ENCODE assay signal across 1 cellular context in the genomic region with DNA sequence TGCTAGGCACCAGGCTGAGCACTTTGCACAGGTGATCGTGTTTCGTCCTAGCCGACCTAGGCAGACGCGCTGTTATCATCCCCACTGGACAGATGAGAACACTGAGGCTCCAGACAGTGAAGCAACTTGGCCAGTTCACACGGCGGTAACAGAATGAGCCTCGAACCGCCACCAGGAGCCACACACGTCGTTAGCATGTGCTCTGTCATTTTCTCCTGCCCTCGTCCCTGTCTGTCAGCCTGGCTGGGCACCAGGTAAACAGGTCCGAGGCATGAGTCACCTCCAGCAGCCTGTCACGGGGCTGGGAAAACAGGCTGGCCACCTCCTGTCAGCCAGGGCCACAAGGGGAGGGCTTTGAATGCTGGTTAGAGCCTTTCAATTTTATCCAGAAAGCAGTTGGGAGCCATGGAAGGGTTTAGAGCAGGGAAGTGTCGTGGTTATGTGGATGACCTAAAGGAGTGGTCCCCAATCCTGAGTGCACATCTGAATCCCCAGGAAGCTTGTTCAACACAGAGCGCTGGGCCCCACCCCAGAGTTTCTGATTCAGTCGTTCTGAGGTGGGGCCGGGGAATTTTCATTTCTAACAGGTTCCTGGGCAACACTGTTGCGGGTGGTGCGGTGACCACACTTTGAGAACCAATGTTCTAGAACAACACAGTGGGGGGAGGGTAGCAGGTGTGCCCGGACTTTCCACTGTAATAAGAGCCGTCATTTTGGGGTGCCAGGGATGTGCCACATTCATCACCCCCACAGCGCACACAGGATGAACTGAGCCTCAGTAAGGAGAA.
TF ChIP-seq lines count a peak whose summit lies in the region.

No MANE protein-coding gene starts in this region.

TF ChIP-seq in HCT116, 20 proteins besides CTCF, POLR2A, EP300 and RAD21 (continued from another document):
- TF ChIP-seq YY1 (IDR thresholded peaks at IDR 0.05; ENCODE audit: extremely low read depth, insufficient replicate concordance, low read depth, low read length) (no peak), CEBPB (IDR thresholded peaks at IDR 0.05; ENCODE audit: low read depth) (no peak; the same call in 1 of the 2 replicates), TCF7L2 (IDR thresholded peaks at IDR 0.05; ENCODE audit: borderline replicate concordance, extremely low read depth, insufficient read depth, insufficient read length) (no peak), CBX3 (IDR thresholded peaks at IDR 0.05; ENCODE audit: low read depth) (peak; percentile 100), EZH2phosphoT487 (IDR thresholded peaks at IDR 0.05; ENCODE audit: borderline replicate concordance) (no peak), FOSL1 (IDR thresholded peaks at IDR 0.05; ENCODE audit: low read depth) (peak; percentile 78), JUND (IDR thresholded peaks at IDR 0.05) (peak; percentile 87), SP1 (IDR thresholded peaks at IDR 0.05; ENCODE audit: low read depth) (peak; percentile 62), POLR2AphosphoS5 (IDR thresholded peaks at IDR 0.05; ENCODE audit: low read depth, low read length) (0 out of 2 replicates have a peak, but pooled peaks have one; percentile 15), EZH2 (IDR thresholded peaks at IDR 0.05) (no peak), SRF (IDR thresholded peaks at IDR 0.05; ENCODE audit: low read depth) (no peak)
- TF ChIP-seq, protein P1, sequence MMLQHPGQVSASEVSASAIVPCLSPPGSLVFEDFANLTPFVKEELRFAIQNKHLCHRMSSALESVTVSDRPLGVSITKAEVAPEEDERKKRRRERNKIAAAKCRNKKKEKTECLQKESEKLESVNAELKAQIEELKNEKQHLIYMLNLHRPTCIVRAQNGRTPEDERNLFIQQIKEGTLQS (IDR thresholded peaks at IDR 0.05) = no peak
- TF ChIP-seq, protein P2, sequence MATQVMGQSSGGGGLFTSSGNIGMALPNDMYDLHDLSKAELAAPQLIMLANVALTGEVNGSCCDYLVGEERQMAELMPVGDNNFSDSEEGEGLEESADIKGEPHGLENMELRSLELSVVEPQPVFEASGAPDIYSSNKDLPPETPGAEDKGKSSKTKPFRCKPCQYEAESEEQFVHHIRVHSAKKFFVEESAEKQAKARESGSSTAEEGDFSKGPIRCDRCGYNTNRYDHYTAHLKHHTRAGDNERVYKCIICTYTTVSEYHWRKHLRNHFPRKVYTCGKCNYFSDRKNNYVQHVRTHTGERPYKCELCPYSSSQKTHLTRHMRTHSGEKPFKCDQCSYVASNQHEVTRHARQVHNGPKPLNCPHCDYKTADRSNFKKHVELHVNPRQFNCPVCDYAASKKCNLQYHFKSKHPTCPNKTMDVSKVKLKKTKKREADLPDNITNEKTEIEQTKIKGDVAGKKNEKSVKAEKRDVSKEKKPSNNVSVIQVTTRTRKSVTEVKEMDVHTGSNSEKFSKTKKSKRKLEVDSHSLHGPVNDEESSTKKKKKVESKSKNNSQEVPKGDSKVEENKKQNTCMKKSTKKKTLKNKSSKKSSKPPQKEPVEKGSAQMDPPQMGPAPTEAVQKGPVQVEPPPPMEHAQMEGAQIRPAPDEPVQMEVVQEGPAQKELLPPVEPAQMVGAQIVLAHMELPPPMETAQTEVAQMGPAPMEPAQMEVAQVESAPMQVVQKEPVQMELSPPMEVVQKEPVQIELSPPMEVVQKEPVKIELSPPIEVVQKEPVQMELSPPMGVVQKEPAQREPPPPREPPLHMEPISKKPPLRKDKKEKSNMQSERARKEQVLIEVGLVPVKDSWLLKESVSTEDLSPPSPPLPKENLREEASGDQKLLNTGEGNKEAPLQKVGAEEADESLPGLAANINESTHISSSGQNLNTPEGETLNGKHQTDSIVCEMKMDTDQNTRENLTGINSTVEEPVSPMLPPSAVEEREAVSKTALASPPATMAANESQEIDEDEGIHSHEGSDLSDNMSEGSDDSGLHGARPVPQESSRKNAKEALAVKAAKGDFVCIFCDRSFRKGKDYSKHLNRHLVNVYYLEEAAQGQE (IDR thresholded peaks at IDR 0.05; ENCODE audit: low read depth) = no peak
- TF ChIP-seq, protein P3, sequence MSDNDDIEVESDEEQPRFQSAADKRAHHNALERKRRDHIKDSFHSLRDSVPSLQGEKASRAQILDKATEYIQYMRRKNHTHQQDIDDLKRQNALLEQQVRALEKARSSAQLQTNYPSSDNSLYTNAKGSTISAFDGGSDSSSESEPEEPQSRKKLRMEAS (IDR thresholded peaks at IDR 0.05) = peak; percentile 100
